9 cellular contexts compared by ENCODE assay signal in genomic region chr2:120014231-120014990, GRCh38. TPM values are rescaled to one million over a fixed set of nuclear protein-coding genes. Genes with fewer than 3 reads are reported as not detected.
DNase-seq lines count a peak whose midpoint lies in the region; ATAC-seq, FAIRE-seq and TF ChIP-seq lines count a peak whose summit lies in the region.
"Had no signal": no experiment of that assay in that cellular context is flagged by ENCODE, and none has a peak within 500 bp of the region (broad histone marks: within the 10 kb centered on the region; RNA-seq: fewer than 3 reads in every experiment).

No MANE protein-coding gene starts in this region.

- FAIRE-seq in small intestine (lab: Jason Lieb, UNC) = no peak

- CTCF ChIA-PET in activated B cell treated with CpG ODN at 0.5 μM for 24 hours (lab: Charles Lee) = no interaction called here

- no peak for ATAC-seq in activated B cell treated with CpG ODN at 0.5 μM for 24 hours (ENCODE audit: low read depth)
- no peak for ATAC-seq in left colon
- ATAC-seq: gastroesophageal sphincter had no signal

- intact Hi-C loops in activated B cell treated with CpG ODN at 0.5 μM for 24 hours (cut with micrococcal nuclease) (loop anchor here (5.0 kb wide), 1 partner anchor 582 kb away; the partner anchor contains the start of gene TMEM37), spleen (cut with DNase I; ENCODE audit: low total_unique reads) (no loop called here), left colon (cut with DNase I, micrococcal nuclease) (no loop called here)

- POLR2A ChIA-PET in activated B cell treated with CpG ODN at 0.5 μM for 24 hours (lab: Charles Lee) = interaction anchor here (1.9 to 2.2 kb wide), 2 partner anchors 162 to 254 kb away, joined by 14 to 19 read pairs; partner anchors contain the start of gene PTPN4

- no peak for DNase-seq in activated T-cell treated with anti-CD3 and anti-CD28 coated beads, Interleukin-2, amount 50 U/mL, for 24 hours
- DNase-seq in activated T-cell treated with anti-CD3 and anti-CD28 coated beads, Interleukin-2, amount 50 U/mL, for 48 hours = no peak
- no peak for DNase-seq in activated B cell treated with CpG ODN at 0.5 μM for 24 hours
- DNase-seq in iPS-NIHi11 (ENCODE audit: low spot score) = peak; percentile 10
- DNase-seq in small intestine = peak; percentile 36
- no peak for DNase-seq in spleen
- no peak for DNase-seq in left colon
- no peak for DNase-seq in Peyer's patch

- peaks cover 2% of the 10 kb centered on the region for H3K27me3 Mint-ChIP-seq in activated T-cell treated with anti-CD3 and anti-CD28 coated beads, Interleukin-2, amount 50 U/mL, for 24 hours
- no peaks in the 10 kb centered on the region for H3K27me3 Mint-ChIP-seq in activated B cell treated with CpG ODN at 0.5 μM for 24 hours

- 31 to 64% (median 51%) methylated on average over 8 of the region's 8 CpGs for WGBS in small intestine, 3 donors
- 87 to 94% (median 90%) methylated on average over 8 of the region's 8 CpGs for WGBS in spleen, 5 donors

- H3K27ac ChIP-seq in small intestine (ENCODE audit: low read depth in 1 of 2, low read length in 1 of 2) (no peak overlapping the region), spleen (no peak overlapping the region), Peyer's patch (no peak overlapping the region)

- peak overlapping the region; percentile 77 for H3K4me3 Mint-ChIP-seq in activated T-cell treated with anti-CD3 and anti-CD28 coated beads, Interleukin-2, amount 50 U/mL, for 24 hours
- peak overlapping the region; percentile 87 for H3K4me3 Mint-ChIP-seq in activated B cell treated with CpG ODN at 0.5 μM for 24 hours

- TF ChIP-seq POLR2A in spleen (IDR thresholded peaks at IDR 0.05) (no peak), Peyer's patch (IDR thresholded peaks at IDR 0.05) (no peak)

- peaks cover 0 to 6% of the 10 kb centered on the region in 2 donors for H3K4me1 ChIP-seq in small intestine (ENCODE audit: control insufficient read depth in 2 of 2, insufficient read depth in 1 of 2, low read depth in 1 of 2, low read length in 1 of 2)
- H3K4me1 ChIP-seq in spleen = peaks cover 0 to 27% (median 14%) of the 10 kb centered on the region in 6 donors
- peaks cover 0 to 19% (median 0%) of the 10 kb centered on the region in 4 donors for H3K4me1 ChIP-seq in Peyer's patch

- H3K9me3 Mint-ChIP-seq in activated T-cell treated with anti-CD3 and anti-CD28 coated beads, Interleukin-2, amount 50 U/mL, for 24 hours = no peaks in the 10 kb centered on the region
- H3K9me3 Mint-ChIP-seq in activated B cell treated with CpG ODN at 0.5 μM for 24 hours = no peaks in the 10 kb centered on the region

- H3K4me3 ChIP-seq in small intestine (ENCODE audit: low read depth in 1 of 2, low read length in 2 of 2) (peak overlapping the region in 1 of 2 donors; percentile 83), spleen (peak overlapping the region in 1 of 8 donors; percentile 96), Peyer's patch (peak overlapping the region in 2 of 4 donors; percentile 62 to 78)

- H3K4me1 Mint-ChIP-seq in activated T-cell treated with anti-CD3 and anti-CD28 coated beads, Interleukin-2, amount 50 U/mL, for 24 hours (ENCODE audit: low read depth) = peaks cover 19% of the 10 kb centered on the region
- H3K4me1 Mint-ChIP-seq in activated B cell treated with CpG ODN at 0.5 μM for 24 hours = peaks cover 32% of the 10 kb centered on the region

- no peak overlapping the region for H3K27ac Mint-ChIP-seq in activated T-cell treated with anti-CD3 and anti-CD28 coated beads, Interleukin-2, amount 50 U/mL, for 24 hours
- H3K27ac Mint-ChIP-seq in activated B cell treated with CpG ODN at 0.5 μM for 24 hours = no peak overlapping the region

- TF ChIP-seq CTCF in activated B cell treated with CpG ODN at 0.5 μM for 24 hours (IDR thresholded peaks at IDR 0.05) (no peak), spleen (IDR thresholded peaks at IDR 0.05 in 8 of 11, conservative IDR thresholded peaks at IDR 0.05 in 3 of 11) (no peak), Peyer's patch (IDR thresholded peaks at IDR 0.05) (no peak)

- H3K36me3 Mint-ChIP-seq in activated T-cell treated with anti-CD3 and anti-CD28 coated beads, Interleukin-2, amount 50 U/mL, for 24 hours (ENCODE audit: low read depth) = no peaks in the 10 kb centered on the region
- peaks cover 6% of the 10 kb centered on the region for H3K36me3 Mint-ChIP-seq in activated B cell treated with CpG ODN at 0.5 μM for 24 hours (ENCODE audit: low read depth)

- no peaks in the 10 kb centered on the region for H3K9me3 ChIP-seq in small intestine (ENCODE audit: control insufficient read depth, low read depth)
- no peaks in the 10 kb centered on the region for H3K9me3 ChIP-seq in spleen
- no peaks in the 10 kb centered on the region for H3K9me3 ChIP-seq in Peyer's patch
- H3K9me3 ChIP-seq: gastroesophageal sphincter had no signal

- H3K27me3 ChIP-seq in small intestine (ENCODE audit: control insufficient read depth in 2 of 2, insufficient read depth in 2 of 2, low read length in 2 of 2) (no peaks in the 10 kb centered on the region), spleen (replicated peaks in 1 of 7) (peaks cover 0 to 9% (median 0%) of the 10 kb centered on the region in 7 donors), Peyer's patch (no peaks in the 10 kb centered on the region)
- H3K27me3 ChIP-seq: gastroesophageal sphincter had no signal

- no peaks in the 10 kb centered on the region for H3K36me3 ChIP-seq in small intestine (ENCODE audit: control insufficient read depth in 2 of 2, insufficient read depth in 2 of 2, low read length in 2 of 2)
- no peaks in the 10 kb centered on the region for H3K36me3 ChIP-seq in spleen
- H3K36me3 ChIP-seq in Peyer's patch = no peaks in the 10 kb centered on the region
- H3K36me3 ChIP-seq: gastroesophageal sphincter had no signal

RNA-seq across cellular contexts. Expression of gene EPB41L5, which starts 1.5 kb away (rescaled TPM):
- total RNA-seq in activated B cell treated with CpG ODN at 0.5 μM for 24 hours (20.9 and 29.4 TPM in 2 replicates), spleen (10 to 100 TPM in 2 of 7 donors, 1 to 10 TPM in 5; 7.1 to 10.5 (median 9.6) TPM), left colon (10 to 100 TPM; 30.3 to 30.8 TPM), Peyer's patch (10 to 100 TPM; 21.5 to 52.9 (median 41.4) TPM)
- polyA plus RNA-seq in small intestine (10 to 100 TPM; 10.6 to 13.0 (median 12.3) TPM), spleen (1 to 10 TPM in 2 of 3 donors, under 1 TPM in 1; 0.97 to 2.2 (median 1.7) TPM)

Comparison
In these comparisons a context has a peak if more than half of its experiments do, and no peak if none do; other contexts are left out.
1. DNase-seq: peak in iPS-NIHi11 (single experiment) and small intestine (single experiment); none in activated T-cell treated with anti-CD3 and anti-CD28 coated beads, Interleukin-2, amount 50 U/mL, for 24 hours (single experiment), activated T-cell treated with anti-CD3 and anti-CD28 coated beads, Interleukin-2, amount 50 U/mL, for 48 hours (0 of 2), activated B cell treated with CpG ODN at 0.5 μM for 24 hours (single experiment), spleen (single experiment), left colon (0 of 2) and Peyer's patch (0 of 3).